Comparison of ENCODE assay signal across 8 cellular contexts in the genomic region with DNA sequence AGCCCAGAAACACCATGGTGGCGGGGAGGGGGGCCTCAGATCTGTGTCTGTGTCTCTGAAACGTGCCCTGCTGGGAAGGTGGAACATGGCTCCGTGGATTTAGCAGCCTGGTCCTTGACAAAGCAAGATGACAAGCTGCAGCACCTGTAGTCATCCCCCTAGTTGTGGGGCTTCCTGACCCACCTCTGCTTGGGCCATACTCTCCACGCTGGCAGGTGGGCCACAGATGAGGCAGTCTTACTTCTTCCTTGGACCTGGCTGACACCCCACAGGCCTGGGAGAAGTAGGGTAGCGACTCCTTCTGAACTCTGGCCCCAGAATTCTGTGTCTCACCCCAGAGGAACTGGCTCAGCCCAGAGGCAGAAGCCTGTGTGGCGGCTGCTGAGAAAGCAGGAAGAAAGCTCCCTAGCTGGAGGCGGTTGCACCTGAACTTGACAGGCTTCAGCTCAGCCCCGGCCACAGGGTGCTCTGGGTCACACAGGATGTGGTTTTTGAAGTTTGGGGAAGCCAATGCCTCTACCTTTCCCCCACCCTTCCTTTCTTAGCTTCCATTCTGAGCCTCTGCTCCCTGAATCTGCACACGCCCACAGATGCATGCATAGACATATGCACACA.
DNase-seq lines count a peak whose midpoint lies in the region; ATAC-seq, FAIRE-seq and TF ChIP-seq lines count a peak whose summit lies in the region.

No MANE protein-coding gene starts in this region.

- DNase-seq in GM18507 (ENCODE audit: extremely low spot score, insufficient read length, low read depth) (peak; percentile 69), SKM-1 treated with dmso at 0.1 percent for 144 hours (lab: John Stamatoyannopoulos, UW; ENCODE audit: unreplicated experiment) (peak; percentile 90), left lung (no peak), DMS 273 (lab: John Stamatoyannopoulos, UW; ENCODE audit: unreplicated experiment) (no peak), COLO668 (lab: John Stamatoyannopoulos, UW; ENCODE audit: unreplicated experiment) (no peak)
- peak; percentile 71 for DNase-seq in activated naive CD8-positive, alpha-beta T cell treated with anti-CD3 and anti-CD28 coated beads, Interleukin-2, amount 50 U/mL, for 24 hours
- peak; percentile 54 to 58 for DNase-seq in stimulated activated CD8-positive, alpha-beta memory T cell treated with anti-CD3 and anti-CD28 coated beads, Interleukin-2, amount 100 ng/mL, for 48 hours (ENCODE audit: low read depth in 2 of 2)

- H3K9me3 Mint-ChIP-seq in activated naive CD8-positive, alpha-beta T cell treated with anti-CD3 and anti-CD28 coated beads, Interleukin-2, amount 50 U/mL, for 24 hours, result no peaks in the 10 kb centered on the region

- FAIRE-seq in GM18507 (lab: Jason Lieb, UNC), result peak; percentile 92

- H3K27ac ChIP-seq in left lung, result no peak overlapping the region

- TF ChIP-seq CTCF in left lung (IDR thresholded peaks at IDR 0.05), result no peak

- H3K27ac Mint-ChIP-seq in activated naive CD8-positive, alpha-beta T cell treated with anti-CD3 and anti-CD28 coated beads, Interleukin-2, amount 50 U/mL, for 24 hours, result peak overlapping the region; percentile 84

- intact Hi-C loops in left lung (cut with DNase I), result no loop called here

- H3K36me3 ChIP-seq in left lung, result peaks cover 0 to 14% of the 10 kb centered on the region in 2 donors

- H3K27me3 ChIP-seq in left lung, result no peaks in the 10 kb centered on the region

- H3K4me3 ChIP-seq in left lung, result no peak overlapping the region

- H3K36me3 Mint-ChIP-seq in activated naive CD8-positive, alpha-beta T cell treated with anti-CD3 and anti-CD28 coated beads, Interleukin-2, amount 50 U/mL, for 24 hours (ENCODE audit: low read depth), result no peaks in the 10 kb centered on the region

- H3K4me1 Mint-ChIP-seq in activated naive CD8-positive, alpha-beta T cell treated with anti-CD3 and anti-CD28 coated beads, Interleukin-2, amount 50 U/mL, for 24 hours, result peaks cover 90% of the 10 kb centered on the region

- H3K9me3 ChIP-seq in left lung, result no peaks in the 10 kb centered on the region

- H3K27me3 Mint-ChIP-seq in activated naive CD8-positive, alpha-beta T cell treated with anti-CD3 and anti-CD28 coated beads, Interleukin-2, amount 50 U/mL, for 24 hours, result no peaks in the 10 kb centered on the region

- H3K4me1 ChIP-seq in left lung, result peaks cover 0 to 10% of the 10 kb centered on the region in 2 donors

- peak overlapping the region; percentile 65 for H3K4me3 Mint-ChIP-seq in activated naive CD8-positive, alpha-beta T cell treated with anti-CD3 and anti-CD28 coated beads, Interleukin-2, amount 50 U/mL, for 24 hours

- ATAC-seq in HG02884 (IDR thresholded peaks at IDR 0.05; ENCODE audit: unreplicated experiment) (peak; percentile 97), left lung (no peak)
- peak; percentile 45 for ATAC-seq in activated naive CD8-positive, alpha-beta T cell treated with anti-CD3 and anti-CD28 coated beads, Interleukin-2, amount 50 U/mL, for 24 hours

Comparison
In these comparisons a context has a peak if more than half of its experiments do, and no peak if none do; other contexts are left out.
1. DNase-seq: peak in GM18507 (single experiment), SKM-1 treated with dmso at 0.1 percent for 144 hours (single experiment), activated naive CD8-positive, alpha-beta T cell treated with anti-CD3 and anti-CD28 coated beads, Interleukin-2, amount 50 U/mL, for 24 hours (single experiment) and stimulated activated CD8-positive, alpha-beta memory T cell treated with anti-CD3 and anti-CD28 coated beads, Interleukin-2, amount 100 ng/mL, for 48 hours (2 of 2); none in left lung (0 of 2), DMS 273 (single experiment) and COLO668 (single experiment).